1 cellular context compared by ENCODE assay signal in genomic region chr11:45671246-45672171, GRCh38.
TF ChIP-seq lines count a peak whose summit lies in the region.

No MANE protein-coding gene starts in this region.

TF ChIP-seq in SK-N-SH, 30 proteins besides CTCF, POLR2A, EP300 and RAD21 (continued from another document):
- TF ChIP-seq USF2 (IDR thresholded peaks at IDR 0.05; ENCODE audit: borderline replicate concordance, low read depth, low read length): no peak
- TF ChIP-seq FOXJ3 (CRISPR knock-in tag; IDR thresholded peaks at IDR 0.05): no peak
- no peak for TF ChIP-seq GATA2 (CRISPR knock-in tag; IDR thresholded peaks at IDR 0.05)
- TF ChIP-seq CHD2 (IDR thresholded peaks at IDR 0.05; ENCODE audit: low read length, partially characterized antibody): no peak
- TF ChIP-seq TEAD4 (IDR thresholded peaks at IDR 0.05; ENCODE audit: borderline replicate concordance, insufficient read depth): no peak
